In the genomic region with DNA sequence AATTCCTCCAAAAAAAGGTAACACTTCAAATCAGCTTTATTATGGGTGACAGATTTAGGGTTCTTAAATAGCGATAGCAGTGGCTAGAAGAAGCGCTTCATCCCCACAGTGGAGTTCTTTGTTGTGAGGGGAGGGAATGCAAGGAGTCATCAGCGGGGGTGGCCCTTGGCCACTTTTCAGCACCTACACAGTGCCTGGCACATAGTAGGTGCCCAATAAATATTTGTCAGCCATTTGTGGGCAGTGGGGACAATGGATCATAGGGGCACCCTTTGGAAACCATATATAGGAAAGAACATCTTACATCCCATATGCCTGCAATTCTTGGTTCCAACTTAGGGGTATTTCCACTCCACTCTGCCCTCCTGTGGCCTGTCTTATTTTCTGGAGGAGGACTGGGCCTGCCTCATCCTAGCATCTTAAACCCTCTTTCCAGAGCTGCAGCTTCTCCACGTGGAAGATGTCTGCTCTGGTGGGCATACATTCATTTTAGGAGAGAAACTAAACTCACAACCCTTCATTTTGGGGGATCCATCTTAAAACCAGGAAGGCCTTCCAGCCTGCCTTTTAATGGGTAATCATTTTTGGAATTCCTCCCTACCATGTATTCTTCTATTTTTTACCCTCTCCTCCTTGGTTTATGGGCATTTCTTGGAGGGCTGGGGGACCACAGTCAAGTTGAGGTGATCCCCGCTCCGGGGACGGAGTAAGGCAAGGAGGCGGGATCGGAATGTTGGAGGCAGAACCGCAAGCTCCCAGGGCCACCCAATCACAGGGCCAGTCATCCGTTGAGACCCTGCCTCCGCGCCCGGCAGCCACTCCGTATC, we compare ENCODE assay signal across 8 cellular contexts. TPM values are rescaled to one million over a fixed set of nuclear protein-coding genes. Genes with fewer than 3 reads are reported as not detected.
A peak's percentile ranks its signal among the peaks of the same experiment; 100 is the strongest.
DNase-seq lines count a peak whose midpoint lies in the region; ATAC-seq and TF ChIP-seq lines count a peak whose summit lies in the region.

No MANE protein-coding gene starts in this region.

- peak overlapping the region; percentile 41 for H4K91ac ChIP-seq in trophoblast cell (ENCODE audit: low read depth, low read length)

- H3K4me1 ChIP-seq in ACC112 (ENCODE audit: control insufficient read depth, insufficient read depth, low read length, unreplicated experiment) (peaks cover 23% of the 10 kb centered on the region), trophoblast cell (ENCODE audit: control insufficient read depth in 1 of 2, insufficient read depth in 2 of 2, low read length in 2 of 2) (peaks cover 17 to 21% of the 10 kb centered on the region in 2 experiments)

- H3K14ac ChIP-seq in trophoblast cell (ENCODE audit: low read length) = peak overlapping the region; percentile 24

- peaks cover 24% of the 10 kb centered on the region for H3K79me1 ChIP-seq in trophoblast cell (ENCODE audit: low read length)

- H3K9ac ChIP-seq in trophoblast cell (ENCODE audit: low read length) = peak overlapping the region; percentile 68

- DNase-seq in GM03348 (ENCODE audit: low spot score) (peak; percentile 50), Kasumi-1 (lab: John Stamatoyannopoulos, UW) (peak; percentile 66 to 86), fibroblast of pulmonary artery (ENCODE audit: low read depth) (peak; percentile 77), trophoblast cell (peak; percentile 55 to 82)

- ATAC-seq in HG03175 (IDR thresholded peaks at IDR 0.05; ENCODE audit: unreplicated experiment) = no peak
- no peak for ATAC-seq in HG02885 (IDR thresholded peaks at IDR 0.05; ENCODE audit: poor library complexity, unreplicated experiment)

- H2BK5ac ChIP-seq in trophoblast cell (ENCODE audit: low read depth, low read length, poor library complexity) = peak overlapping the region; percentile 52

- peak overlapping the region; percentile 55 for H4K8ac ChIP-seq in trophoblast cell (ENCODE audit: low read depth, low read length)

- TF ChIP-seq CTCF in VCaP (conservative IDR thresholded peaks at IDR 0.05) (peak; percentile 67), fibroblast of pulmonary artery (IDR thresholded peaks at IDR 0.05; ENCODE audit: low read length, missing control alignments) (peak; percentile 67)

- no peak overlapping the region for H2BK120ac ChIP-seq in trophoblast cell (ENCODE audit: insufficient read depth, low read length, poor library complexity)

- no peak overlapping the region for H2AK5ac ChIP-seq in trophoblast cell (ENCODE audit: low read length)

- peak overlapping the region; percentile 35 for H2BK12ac ChIP-seq in trophoblast cell (ENCODE audit: low read length)

- H3K23ac ChIP-seq in trophoblast cell (ENCODE audit: low read length) = no peak overlapping the region

- H3K27ac ChIP-seq in ACC112 (ENCODE audit: low read depth, low read length) (peak overlapping the region; percentile 89), VCaP (peak overlapping the region; percentile 97), trophoblast cell (ENCODE audit: low read depth, low read length) (peak overlapping the region; percentile 75)

- H3K9me3 ChIP-seq in trophoblast cell (ENCODE audit: insufficient read depth, low read depth, low read length) = no peaks in the 10 kb centered on the region

- H3K36me3 ChIP-seq in ACC112 (ENCODE audit: insufficient read depth, low read length) (no peaks in the 10 kb centered on the region), trophoblast cell (ENCODE audit: control insufficient read depth in 1 of 2, insufficient read depth in 2 of 2, low read length in 2 of 2) (no peaks in the 10 kb centered on the region)

- WGBS in trophoblast cell (ENCODE audit: extremely low coverage, insufficient coverage, insufficient read length) = no CpG with 5 or more reads among the region's 15 CpGs

- H3K79me2 ChIP-seq in ACC112 (ENCODE audit: control insufficient read depth, insufficient read depth, low read length, unreplicated experiment) (no peaks in the 10 kb centered on the region), trophoblast cell (ENCODE audit: control insufficient read depth, insufficient read depth, low read length, poor library complexity) (peaks cover 6% of the 10 kb centered on the region)

- peak overlapping the region; percentile 34 for H4K12ac ChIP-seq in trophoblast cell (ENCODE audit: low read depth, low read length)

- H3K4me2 ChIP-seq in trophoblast cell (ENCODE audit: low read length) = peak overlapping the region; percentile 68

- H3K4ac ChIP-seq in trophoblast cell (ENCODE audit: low read depth, low read length) = peak overlapping the region; percentile 19

- peak overlapping the region; percentile 19 for H3K18ac ChIP-seq in trophoblast cell (ENCODE audit: low read length)

- no peaks in the 10 kb centered on the region for H3K27me3 ChIP-seq in ACC112 (ENCODE audit: insufficient read depth, low read length)
- no peaks in the 10 kb centered on the region for H3K27me3 ChIP-seq in trophoblast cell (ENCODE audit: insufficient read depth, low read length)

- H2AFZ ChIP-seq in ACC112 (ENCODE audit: low read length, unreplicated experiment) = peak overlapping the region; percentile 64
- H2AFZ ChIP-seq in trophoblast cell (ENCODE audit: insufficient read depth, low read length, poor library complexity) = peak overlapping the region; percentile 15

- H3K4me3 ChIP-seq in ACC112 (ENCODE audit: low read depth, low read length) = peak overlapping the region; percentile 80
- peak overlapping the region; percentile 61 for H3K4me3 ChIP-seq in fibroblast of pulmonary artery (replicated peaks; ENCODE audit: low read depth, low read length)
- H3K4me3 ChIP-seq in trophoblast cell (ENCODE audit: low read depth, low read length) = no peak overlapping the region

RNA-seq across cellular contexts. Expression of a gene that starts 2.6 kb away (rescaled TPM):
- polyA plus RNA-seq in trophoblast cell (2013) = 9.6 and 10.9 TPM in 2 replicates

RNA-seq across cellular contexts. Expression of a gene that starts 5.0 kb away (rescaled TPM):
- polyA plus RNA-seq in trophoblast cell (2013) = 90.9 and 95.5 TPM in 2 replicates

RNA-seq across cellular contexts. Expression of a gene that starts 11.0 kb away (rescaled TPM):
- 7.3 and 8.1 TPM in 2 replicates for polyA plus RNA-seq in trophoblast cell (2013)

RNA-seq across cellular contexts. Expression of a gene that starts 16.8 kb away (rescaled TPM):
- 51.4 and 55.5 TPM in 2 replicates for polyA plus RNA-seq in trophoblast cell (2013)

RNA-seq across cellular contexts. Expression of a gene that starts 19.2 kb away (rescaled TPM):
- polyA plus RNA-seq in trophoblast cell (2013) = 67.1 and 67.2 TPM in 2 replicates
